ENCODE assay signal across 1 cellular context in the genomic region with DNA sequence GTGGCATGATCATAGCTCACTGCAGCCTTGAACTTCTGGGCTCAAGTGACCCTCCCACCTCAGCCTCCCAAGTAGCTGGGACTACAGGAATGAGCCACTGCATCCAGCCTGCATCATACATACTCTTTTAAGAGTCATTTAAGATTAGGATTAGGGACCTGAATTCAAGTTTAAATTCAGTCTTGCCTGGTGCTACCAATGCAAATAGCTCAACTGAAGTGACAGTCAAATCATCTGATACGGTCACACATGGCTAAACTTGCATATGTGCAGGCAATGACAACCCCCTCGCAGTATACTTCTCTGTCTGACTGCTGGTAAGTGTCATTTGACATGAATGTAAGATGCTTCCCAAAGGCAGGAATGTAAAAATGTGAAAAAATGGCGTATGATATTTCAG.
TF ChIP-seq lines count a peak whose summit lies in the region.

No MANE protein-coding gene starts in this region.

TF ChIP-seq in GM12878, 131 proteins besides CTCF, POLR2A, EP300 and RAD21 (continued from another document):
- TF ChIP-seq, protein P1, sequence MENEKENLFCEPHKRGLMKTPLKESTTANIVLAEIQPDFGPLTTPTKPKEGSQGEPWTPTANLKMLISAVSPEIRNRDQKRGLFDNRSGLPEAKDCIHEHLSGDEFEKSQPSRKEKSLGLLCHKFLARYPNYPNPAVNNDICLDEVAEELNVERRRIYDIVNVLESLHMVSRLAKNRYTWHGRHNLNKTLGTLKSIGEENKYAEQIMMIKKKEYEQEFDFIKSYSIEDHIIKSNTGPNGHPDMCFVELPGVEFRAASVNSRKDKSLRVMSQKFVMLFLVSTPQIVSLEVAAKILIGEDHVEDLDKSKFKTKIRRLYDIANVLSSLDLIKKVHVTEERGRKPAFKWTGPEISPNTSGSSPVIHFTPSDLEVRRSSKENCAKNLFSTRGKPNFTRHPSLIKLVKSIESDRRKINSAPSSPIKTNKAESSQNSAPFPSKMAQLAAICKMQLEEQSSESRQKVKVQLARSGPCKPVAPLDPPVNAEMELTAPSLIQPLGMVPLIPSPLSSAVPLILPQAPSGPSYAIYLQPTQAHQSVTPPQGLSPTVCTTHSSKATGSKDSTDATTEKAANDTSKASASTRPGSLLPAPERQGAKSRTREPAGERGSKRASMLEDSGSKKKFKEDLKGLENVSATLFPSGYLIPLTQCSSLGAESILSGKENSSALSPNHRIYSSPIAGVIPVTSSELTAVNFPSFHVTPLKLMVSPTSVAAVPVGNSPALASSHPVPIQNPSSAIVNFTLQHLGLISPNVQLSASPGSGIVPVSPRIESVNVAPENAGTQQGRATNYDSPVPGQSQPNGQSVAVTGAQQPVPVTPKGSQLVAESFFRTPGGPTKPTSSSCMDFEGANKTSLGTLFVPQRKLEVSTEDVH (IDR thresholded peaks at IDR 0.05; ENCODE audit: low read depth, partially characterized antibody): no peak
- TF ChIP-seq, protein P2, sequence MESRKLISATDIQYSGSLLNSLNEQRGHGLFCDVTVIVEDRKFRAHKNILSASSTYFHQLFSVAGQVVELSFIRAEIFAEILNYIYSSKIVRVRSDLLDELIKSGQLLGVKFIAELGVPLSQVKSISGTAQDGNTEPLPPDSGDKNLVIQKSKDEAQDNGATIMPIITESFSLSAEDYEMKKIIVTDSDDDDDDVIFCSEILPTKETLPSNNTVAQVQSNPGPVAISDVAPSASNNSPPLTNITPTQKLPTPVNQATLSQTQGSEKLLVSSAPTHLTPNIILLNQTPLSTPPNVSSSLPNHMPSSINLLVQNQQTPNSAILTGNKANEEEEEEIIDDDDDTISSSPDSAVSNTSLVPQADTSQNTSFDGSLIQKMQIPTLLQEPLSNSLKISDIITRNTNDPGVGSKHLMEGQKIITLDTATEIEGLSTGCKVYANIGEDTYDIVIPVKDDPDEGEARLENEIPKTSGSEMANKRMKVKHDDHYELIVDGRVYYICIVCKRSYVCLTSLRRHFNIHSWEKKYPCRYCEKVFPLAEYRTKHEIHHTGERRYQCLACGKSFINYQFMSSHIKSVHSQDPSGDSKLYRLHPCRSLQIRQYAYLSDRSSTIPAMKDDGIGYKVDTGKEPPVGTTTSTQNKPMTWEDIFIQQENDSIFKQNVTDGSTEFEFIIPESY (IDR thresholded peaks at IDR 0.05): no peak
- TF ChIP-seq CBX3 (IDR thresholded peaks at IDR 0.05; ENCODE audit: borderline replicate concordance, low read depth) (no peak), KDM1A (IDR thresholded peaks at IDR 0.05; ENCODE audit: borderline replicate concordance) (no peak), PAX5 (IDR thresholded peaks at IDR 0.05; ENCODE audit: borderline replicate concordance, low read depth, low read length) (peak; percentile 98), TBL1XR1 (IDR thresholded peaks at IDR 0.05; ENCODE audit: low read depth, low read length) (no peak), NR2F1 (conservative IDR thresholded peaks at IDR 0.05) (no peak), NRF1 (conservative IDR thresholded peaks at IDR 0.05; ENCODE audit: low read depth, low read length) (no peak), MTA3 (IDR thresholded peaks at IDR 0.05; ENCODE audit: borderline replicate concordance, low read length) (no peak), LARP7 (IDR thresholded peaks at IDR 0.05) (no peak), RUNX3 (IDR thresholded peaks at IDR 0.05; ENCODE audit: low read length) (no peak), ZNF217 (IDR thresholded peaks at IDR 0.05) (peak; percentile 14; the same call in 1 of the 2 replicates), BHLHE40 (IDR thresholded peaks at IDR 0.05; ENCODE audit: borderline replicate concordance in 1 of 2, low read depth in 2 of 2, low read length in 1 of 2) (no peak), MYC (IDR thresholded peaks at IDR 0.05; ENCODE audit: insufficient read depth, insufficient read length, insufficient replicate concordance, low read length, severe bottlenecking) (no peak), ZNF622 (IDR thresholded peaks at IDR 0.05) (no peak), GABPA (IDR thresholded peaks at IDR 0.05; ENCODE audit: low read depth) (no peak), EGR1 (IDR thresholded peaks at IDR 0.05; ENCODE audit: borderline replicate concordance in 1 of 2, low read depth in 2 of 2, low read length in 2 of 2) (no peak), POLR2AphosphoS5 (IDR thresholded peaks at IDR 0.05; ENCODE audit: low read length) (no peak), TCF12 (IDR thresholded peaks at IDR 0.05; ENCODE audit: low read depth, low read length) (no peak), GATAD2B (conservative IDR thresholded peaks at IDR 0.05; ENCODE audit: low read depth) (no peak), SUPT20H (IDR thresholded peaks at IDR 0.05; ENCODE audit: borderline replicate concordance, control insufficient read depth, low read depth, low read length) (no peak), CBFB (IDR thresholded peaks at IDR 0.05; ENCODE audit: low read depth) (no peak), KAT2A (conservative IDR thresholded peaks at IDR 0.05; ENCODE audit: control insufficient read depth, low read depth, low read length) (no peak), RB1 (IDR thresholded peaks at IDR 0.05; ENCODE audit: borderline replicate concordance) (no peak), DPF2 (IDR thresholded peaks at IDR 0.05) (no peak), SMARCA5 (IDR thresholded peaks at IDR 0.05) (peak; percentile 93), MYB (IDR thresholded peaks at IDR 0.05; ENCODE audit: borderline replicate concordance, low read depth, low read length) (no peak), POU2F2 (IDR thresholded peaks at IDR 0.05; ENCODE audit: borderline replicate concordance, low read depth, low read length) (0 out of 3 replicates have a peak, but pooled peaks have one; percentile 16), ATF7 (IDR thresholded peaks at IDR 0.05; ENCODE audit: low read depth) (no peak), BRCA1 (IDR thresholded peaks at IDR 0.05; ENCODE audit: low read depth, low read length) (no peak)
- TF ChIP-seq, protein P3, sequence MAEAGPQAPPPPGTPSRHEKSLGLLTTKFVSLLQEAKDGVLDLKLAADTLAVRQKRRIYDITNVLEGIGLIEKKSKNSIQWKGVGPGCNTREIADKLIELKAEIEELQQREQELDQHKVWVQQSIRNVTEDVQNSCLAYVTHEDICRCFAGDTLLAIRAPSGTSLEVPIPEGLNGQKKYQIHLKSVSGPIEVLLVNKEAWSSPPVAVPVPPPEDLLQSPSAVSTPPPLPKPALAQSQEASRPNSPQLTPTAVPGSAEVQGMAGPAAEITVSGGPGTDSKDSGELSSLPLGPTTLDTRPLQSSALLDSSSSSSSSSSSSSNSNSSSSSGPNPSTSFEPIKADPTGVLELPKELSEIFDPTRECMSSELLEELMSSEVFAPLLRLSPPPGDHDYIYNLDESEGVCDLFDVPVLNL (IDR thresholded peaks at IDR 0.05; ENCODE audit: low read depth, low read length): no peak
- TF ChIP-seq, protein P4, sequence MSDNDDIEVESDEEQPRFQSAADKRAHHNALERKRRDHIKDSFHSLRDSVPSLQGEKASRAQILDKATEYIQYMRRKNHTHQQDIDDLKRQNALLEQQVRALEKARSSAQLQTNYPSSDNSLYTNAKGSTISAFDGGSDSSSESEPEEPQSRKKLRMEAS (IDR thresholded peaks at IDR 0.05; ENCODE audit: low read depth, low read length): no peak
- TF ChIP-seq, protein P5, sequence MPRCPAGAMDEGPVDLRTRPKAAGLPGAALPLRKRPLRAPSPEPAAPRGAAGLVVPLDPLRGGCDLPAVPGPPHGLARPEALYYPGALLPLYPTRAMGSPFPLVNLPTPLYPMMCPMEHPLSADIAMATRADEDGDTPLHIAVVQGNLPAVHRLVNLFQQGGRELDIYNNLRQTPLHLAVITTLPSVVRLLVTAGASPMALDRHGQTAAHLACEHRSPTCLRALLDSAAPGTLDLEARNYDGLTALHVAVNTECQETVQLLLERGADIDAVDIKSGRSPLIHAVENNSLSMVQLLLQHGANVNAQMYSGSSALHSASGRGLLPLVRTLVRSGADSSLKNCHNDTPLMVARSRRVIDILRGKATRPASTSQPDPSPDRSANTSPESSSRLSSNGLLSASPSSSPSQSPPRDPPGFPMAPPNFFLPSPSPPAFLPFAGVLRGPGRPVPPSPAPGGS (IDR thresholded peaks at IDR 0.05; ENCODE audit: borderline replicate concordance, insufficient read depth, low read depth, low read length, poor library complexity, severe bottlenecking): no peak
- TF ChIP-seq, protein P6, sequence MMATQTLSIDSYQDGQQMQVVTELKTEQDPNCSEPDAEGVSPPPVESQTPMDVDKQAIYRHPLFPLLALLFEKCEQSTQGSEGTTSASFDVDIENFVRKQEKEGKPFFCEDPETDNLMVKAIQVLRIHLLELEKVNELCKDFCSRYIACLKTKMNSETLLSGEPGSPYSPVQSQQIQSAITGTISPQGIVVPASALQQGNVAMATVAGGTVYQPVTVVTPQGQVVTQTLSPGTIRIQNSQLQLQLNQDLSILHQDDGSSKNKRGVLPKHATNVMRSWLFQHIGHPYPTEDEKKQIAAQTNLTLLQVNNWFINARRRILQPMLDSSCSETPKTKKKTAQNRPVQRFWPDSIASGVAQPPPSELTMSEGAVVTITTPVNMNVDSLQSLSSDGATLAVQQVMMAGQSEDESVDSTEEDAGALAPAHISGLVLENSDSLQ (IDR thresholded peaks at IDR 0.05): peak; percentile 60
